In genomic region chr13:49869514-49869913, GRCh38 we compare ENCODE assay signal across 11 cellular contexts.
DNase-seq lines count a peak whose midpoint lies in the region; ATAC-seq and TF ChIP-seq lines count a peak whose summit lies in the region.
"Had no signal": no experiment of that assay in that cellular context is flagged by ENCODE, and none has a peak within 500 bp of the region (broad histone marks: within the 10 kb centered on the region; RNA-seq: fewer than 3 reads in every experiment).

No MANE protein-coding gene starts in this region.

- H3K27ac ChIP-seq in upper lobe of left lung, result no peak overlapping the region

- WGBS in upper lobe of left lung, 2 donors, result 38 to 39% methylated on average over 3 of the region's 3 CpGs

- H3K27me3 ChIP-seq in BE2C (no peaks in the 10 kb centered on the region), upper lobe of left lung (no peaks in the 10 kb centered on the region)

- H3K4me1 ChIP-seq in BE2C, result no peaks in the 10 kb centered on the region
- H3K4me1 ChIP-seq in upper lobe of left lung, result no peaks in the 10 kb centered on the region

- peak; percentile 66 for TF ChIP-seq CTCF in BE2C (IDR thresholded peaks at IDR 0.05; ENCODE audit: low read depth, low read length)
- peak; percentile 61 for TF ChIP-seq CTCF in HFF-Myc (IDR thresholded peaks at IDR 0.05; ENCODE audit: low read depth, low read length, missing control alignments)
- TF ChIP-seq CTCF in upper lobe of left lung (IDR thresholded peaks at IDR 0.05), result no peak

- peak; percentile 48 for DNase-seq in BE2C
- peak; percentile 9 for DNase-seq in HFF-Myc (ENCODE audit: extremely low read depth, low read depth)
- DNase-seq in UCSD-AML1 (lab: John Stamatoyannopoulos, UW; ENCODE audit: unreplicated experiment), result peak; percentile 10
- DNase-seq in iris pigment epithelial cell (ENCODE audit: low read depth), result peak; percentile 47
- no peak for DNase-seq in upper lobe of left lung
- DNase-seq in activated effector memory CD4-positive, alpha-beta T cell treated with anti-CD3 and anti-CD28 coated beads, Interleukin-2, amount 50 U/mL, for 16 hours, result no peak
- DNase-seq: activated CD4-positive, alpha-beta T cell treated with anti-CD3 and anti-CD28 coated beads for 1 hour; NCI-H2029; stimulated activated CD4-positive, alpha-beta T cell treated with anti-CD3 and anti-CD28 coated beads, Interleukin-4, amount 100 ng/mL, for 4 hours had no signal

- no peaks in the 10 kb centered on the region for H3K36me3 ChIP-seq in BE2C
- H3K36me3 ChIP-seq in upper lobe of left lung, result no peaks in the 10 kb centered on the region

- no peak for TF ChIP-seq EP300 in upper lobe of left lung (IDR thresholded peaks at IDR 0.05)

- H3K9me3 ChIP-seq in BE2C (0 out of 2 replicates have a peak, but pooled peaks cover 1% of the 10 kb centered on the region), upper lobe of left lung (peaks cover 0 to 4% (median 0%) of the 10 kb centered on the region in 4 donors)

- no peak for ATAC-seq in GM19397 (IDR thresholded peaks at IDR 0.05; ENCODE audit: unreplicated experiment)
- ATAC-seq in HG03571 (IDR thresholded peaks at IDR 0.05; ENCODE audit: unreplicated experiment), result no peak
- no peak for ATAC-seq in upper lobe of left lung (ENCODE audit: low FRiP score in 2 of 2)

- H3K4me3 ChIP-seq in BE2C (ENCODE audit: low read depth, low read length) (no peak overlapping the region), HFF-Myc (replicated peaks; ENCODE audit: low read depth, low read length) (no peak overlapping the region), upper lobe of left lung (no peak overlapping the region)

- TF ChIP-seq POLR2A in upper lobe of left lung (IDR thresholded peaks at IDR 0.05), result no peak

Comparison
In these comparisons a context has a peak if more than half of its experiments do, and no peak if none do; other contexts are left out.
1. DNase-seq: peak in BE2C (single experiment), HFF-Myc (single experiment), UCSD-AML1 (single experiment) and iris pigment epithelial cell (single experiment); none in upper lobe of left lung (0 of 2) and activated effector memory CD4-positive, alpha-beta T cell treated with anti-CD3 and anti-CD28 coated beads, Interleukin-2, amount 50 U/mL, for 16 hours (single experiment).
2. CTCF ChIP-seq: peak in BE2C (single experiment) and HFF-Myc (single experiment); none in upper lobe of left lung (0 of 6).